Comparison of ENCODE assay signal across 1 cellular context in the genomic region with DNA sequence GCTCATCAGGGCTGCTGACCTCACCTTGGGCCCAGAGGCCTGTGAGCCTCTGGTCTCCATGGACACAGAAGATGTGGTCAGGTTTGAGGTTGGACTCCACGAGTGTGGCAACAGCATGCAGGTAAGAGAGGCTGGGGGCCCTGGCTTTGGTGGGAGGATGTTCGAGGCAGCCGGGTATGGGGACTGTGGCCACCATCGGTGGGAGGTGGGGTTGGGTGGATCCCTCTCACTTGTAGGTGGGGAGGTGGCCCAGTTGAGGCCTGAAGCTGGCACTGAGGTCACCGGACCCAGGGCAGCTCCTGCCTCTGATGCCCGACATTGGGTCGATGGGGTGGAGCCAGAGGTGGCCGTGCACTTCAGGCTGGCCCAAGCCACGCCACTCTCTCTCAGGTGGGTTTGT.
TF ChIP-seq lines count a peak whose summit lies in the region.

No MANE protein-coding gene starts in this region.

TF ChIP-seq in A549, 52 proteins besides CTCF, POLR2A, EP300 and RAD21 (continued from another document):
- TF ChIP-seq, protein P1, sequence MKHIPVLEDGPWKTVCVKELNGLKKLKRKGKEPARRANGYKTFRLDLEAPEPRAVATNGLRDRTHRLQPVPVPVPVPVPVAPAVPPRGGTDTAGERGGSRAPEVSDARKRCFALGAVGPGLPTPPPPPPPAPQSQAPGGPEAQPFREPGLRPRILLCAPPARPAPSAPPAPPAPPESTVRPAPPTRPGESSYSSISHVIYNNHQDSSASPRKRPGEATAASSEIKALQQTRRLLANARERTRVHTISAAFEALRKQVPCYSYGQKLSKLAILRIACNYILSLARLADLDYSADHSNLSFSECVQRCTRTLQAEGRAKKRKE (CRISPR knock-in tag; IDR thresholded peaks at IDR 0.05; ENCODE audit: low read depth): no peak
- no peak for TF ChIP-seq CHD2 (IDR thresholded peaks at IDR 0.05; ENCODE audit: low read length, partially characterized antibody)
